Comparison of ENCODE assay signal across 11 cellular contexts in genomic region chr5:179274321-179275315, GRCh38.
DNase-seq lines count a peak whose midpoint lies in the region; ATAC-seq, FAIRE-seq and TF ChIP-seq lines count a peak whose summit lies in the region.
"Had no signal": no experiment of that assay in that cellular context is flagged by ENCODE, and none has a peak within 500 bp of the region (broad histone marks: within the 10 kb centered on the region; RNA-seq: fewer than 3 reads in every experiment).

No MANE protein-coding gene starts in this region.

- H3K9me3 Mint-ChIP-seq in mesothelial cell of epicardium = no peaks in the 10 kb centered on the region

- TF ChIP-seq CTCF in mesothelial cell of epicardium (IDR thresholded peaks at IDR 0.05; ENCODE audit: unreplicated experiment) (no peak), tibial nerve (IDR thresholded peaks at IDR 0.05) (no peak)

- WGBS in esophagus, 2 donors = 82 to 90% methylated on average over 24 to 26 of the region's 26 CpGs
- 83 to 90% methylated on average over 21 to 23 of the region's 26 CpGs for WGBS in tibial nerve, 2 donors

- no peak for TF ChIP-seq EP300 in tibial nerve (IDR thresholded peaks at IDR 0.05)

- no peaks in the 10 kb centered on the region for H3K36me3 Mint-ChIP-seq in mesothelial cell of epicardium

- ATAC-seq in GM19395 (IDR thresholded peaks at IDR 0.05; ENCODE audit: unreplicated experiment) = no peak
- ATAC-seq: foreskin keratinocyte had no signal

- H3K36me3 ChIP-seq in MG63 (peaks cover 43% of the 10 kb centered on the region), esophagus (ENCODE audit: control insufficient read depth in 2 of 2, insufficient read depth in 2 of 2, low read length in 1 of 2) (no peaks in the 10 kb centered on the region), tibial nerve (no peaks in the 10 kb centered on the region)

- TF ChIP-seq POLR2A in tibial nerve (IDR thresholded peaks at IDR 0.05) = no peak

- H3K27me3 ChIP-seq in MG63 (no peaks in the 10 kb centered on the region), esophagus (ENCODE audit: control insufficient read depth in 1 of 2, insufficient read depth in 2 of 2, low read length in 2 of 2) (no peaks in the 10 kb centered on the region), tibial nerve (no peaks in the 10 kb centered on the region)
- H3K27me3 ChIP-seq: foreskin keratinocyte had no signal

- no peak for FAIRE-seq in HTR-8/SVneo (lab: Jason Lieb, UNC)

- H3K4me3 Mint-ChIP-seq in mesothelial cell of epicardium = no peak overlapping the region

- H3K4me1 ChIP-seq in esophagus (ENCODE audit: control insufficient read depth in 2 of 2, insufficient read depth in 2 of 2, low read length in 1 of 2) (peaks cover 0 to 4% of the 10 kb centered on the region in 2 donors), tibial nerve (peaks cover 0 to 82% (median 48%) of the 10 kb centered on the region in 4 donors)
- H3K4me1 ChIP-seq: foreskin keratinocyte had no signal

- H3K27ac Mint-ChIP-seq in mesothelial cell of epicardium = peak overlapping the region; percentile 14

- DNase-seq in MG63 (peak; percentile 41), mesothelial cell of epicardium (ENCODE audit: low spot score in 2 of 2, unreplicated experiment in 2 of 2) (no peak), tibial nerve (ENCODE audit: low spot score in 2 of 2) (no peak), HTR-8/SVneo (ENCODE audit: insufficient read length, low spot score) (no peak)
- DNase-seq in stimulated activated CD4-positive, alpha-beta T cell treated with anti-CD3 and anti-CD28 coated beads, Interleukin-4, amount 100 ng/mL, for 24 hours = no peak
- DNase-seq in central memory CD4-positive, alpha-beta T cell = no peak
- DNase-seq: foreskin keratinocyte, NCI-H1105 treated with DMSO at 0.1 percent for 48 hours, NCI-H748 treated with DMSO at 0.1 percent for 48 hours had no signal

- H3K4me3 ChIP-seq in MG63 (no peak overlapping the region), esophagus (ENCODE audit: low read depth in 1 of 2, low read length in 2 of 2) (no peak overlapping the region), tibial nerve (no peak overlapping the region)

- H3K27me3 Mint-ChIP-seq in mesothelial cell of epicardium (ENCODE audit: low read depth) = no peaks in the 10 kb centered on the region

- peaks cover 25% of the 10 kb centered on the region for H3K4me1 Mint-ChIP-seq in mesothelial cell of epicardium

- H3K9me3 ChIP-seq in MG63 = no peaks in the 10 kb centered on the region
- H3K9me3 ChIP-seq in esophagus (ENCODE audit: control insufficient read depth in 2 of 2, insufficient read depth in 1 of 2, low read depth in 1 of 2, low read length in 1 of 2) = no peaks in the 10 kb centered on the region
- no peaks in the 10 kb centered on the region for H3K9me3 ChIP-seq in tibial nerve

- peak overlapping the region; percentile 44 to 48 for H3K27ac ChIP-seq in esophagus (ENCODE audit: low read depth in 2 of 2, low read length in 1 of 2)
- H3K27ac ChIP-seq in tibial nerve = peak overlapping the region; percentile 58 to 90 (median 85)
- H3K27ac ChIP-seq: foreskin keratinocyte had no signal
